Comparison of ENCODE assay signal across 30 cellular contexts in the genomic region with DNA sequence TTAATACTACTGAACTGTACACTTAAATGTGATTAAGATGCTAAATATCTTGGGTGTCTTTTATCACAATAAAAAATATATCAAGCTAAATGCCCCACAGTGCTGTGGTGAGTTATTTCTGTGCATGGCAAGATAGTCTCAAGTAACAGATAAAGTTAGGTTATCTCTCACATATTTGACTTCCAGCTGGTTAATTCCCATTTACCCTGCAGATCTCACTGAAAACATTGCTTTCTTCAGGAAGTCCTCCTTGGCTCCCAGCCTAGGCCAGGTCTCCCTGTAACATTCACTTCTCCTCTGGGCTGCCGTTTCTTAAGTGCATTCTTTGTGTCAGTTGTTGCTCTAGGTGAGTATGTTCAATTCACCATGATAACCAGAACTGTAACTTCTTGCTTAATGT. TPM values are rescaled to one million over a fixed set of nuclear protein-coding genes. Genes with fewer than 3 reads are reported as not detected.
"Had no signal": no experiment of that assay in that cellular context is flagged by ENCODE, and none has a peak within 500 bp of the region (broad histone marks: within the 10 kb centered on the region; RNA-seq: fewer than 3 reads in every experiment).

No MANE protein-coding gene starts in this region.

- H3K4me3 ChIP-seq: body of pancreas, esophagus squamous epithelium, gastroesophageal sphincter had no signal

- ATAC-seq: activated CD4-positive, alpha-beta T cell treated with anti-CD3 and anti-CD28 coated beads for 36 hours; activated CD8-positive, alpha-beta memory T cell treated with anti-CD3 and anti-CD28 coated beads, Interleukin-2, amount 10 ng/mL, durations not matched to agents 7 days and 5 days; activated CD8-positive, alpha-beta T cell treated with anti-CD3 and anti-CD28 coated beads, Interleukin-2, amount 10 ng/mL, durations not matched to agents 7 days and 5 days; activated T-cell treated with anti-CD3 and anti-CD28 coated beads, Interleukin-2, amount 50 U/mL, for 72 hours; body of pancreas; effector memory CD8-positive, alpha-beta T cell; gastroesophageal sphincter; T-cell had no signal

- H3K4me1 ChIP-seq: body of pancreas, esophagus squamous epithelium, gastroesophageal sphincter had no signal

- H3K27ac ChIP-seq: body of pancreas, esophagus squamous epithelium, gastroesophageal sphincter had no signal

- H3K36me3 ChIP-seq: esophagus squamous epithelium, gastroesophageal sphincter had no signal

- H3K27me3 ChIP-seq: body of pancreas, esophagus squamous epithelium, gastroesophageal sphincter had no signal

- DNase-seq: activated CD4-positive, alpha-beta memory T cell treated with anti-CD3 and anti-CD28 coated beads for 36 hours; activated CD4-positive, alpha-beta T cell treated with anti-CD3 and anti-CD28 coated beads for 36 hours; activated CD4-positive, alpha-beta T cell treated with anti-CD3 and anti-CD28 coated beads, Interleukin-2, amount 10 ng/mL, durations not matched to agents 24 days and 14 days; activated CD4-positive, CD25-positive, alpha-beta regulatory T cell; activated CD4-positive, CD25-positive, alpha-beta regulatory T cell treated with anti-CD3 and anti-CD28 coated beads, Interleukin-2, amount 50 U/mL, for 72 hours; activated CD8-positive, alpha-beta memory T cell treated with anti-CD3 and anti-CD28 coated beads, Interleukin-2, amount 10 ng/mL, durations not matched to agents 7 days and 5 days; activated CD8-positive, alpha-beta memory T cell treated with anti-CD3 and anti-CD28 coated beads, Interleukin-2, amount 50 U/mL, for 48 hours; activated CD8-positive, alpha-beta T cell treated with anti-CD3 and anti-CD28 coated beads, Interleukin-2, amount 10 ng/mL, durations not matched to agents 7 days and 5 days; activated gamma-delta T cell; activated naive CD4-positive, alpha-beta T cell; activated naive CD4-positive, alpha-beta T cell treated with anti-CD3 and anti-CD28 coated beads, Interleukin-2, amount 50 U/mL, for 16 hours; activated T-cell treated with anti-CD3 and anti-CD28 coated beads for 4 hours; activated T-cell treated with anti-CD3 and anti-CD28 coated beads, Interleukin-2, amount 50 U/mL, for 24 hours; activated T-cell treated with anti-CD3 and anti-CD28 coated beads, Interleukin-2, amount 50 U/mL, for 72 hours; amygdala; aorta; body of pancreas; caudate nucleus; cortex of kidney; dermis blood vessel endothelial cell; effector CD4-positive, alpha-beta T cell; effector memory CD8-positive, alpha-beta T cell; erythroblast; esophagus squamous epithelium; foreskin melanocyte; SW 1271; T-cell; T1000 had no signal

- H3K9me3 ChIP-seq: body of pancreas, esophagus squamous epithelium, gastroesophageal sphincter had no signal

RNA-seq across cellular contexts. Expression of a gene that starts 59.1 kb away (rescaled TPM):
- total RNA-seq: glomerular endothelial cell had no signal
